In the genomic region with DNA sequence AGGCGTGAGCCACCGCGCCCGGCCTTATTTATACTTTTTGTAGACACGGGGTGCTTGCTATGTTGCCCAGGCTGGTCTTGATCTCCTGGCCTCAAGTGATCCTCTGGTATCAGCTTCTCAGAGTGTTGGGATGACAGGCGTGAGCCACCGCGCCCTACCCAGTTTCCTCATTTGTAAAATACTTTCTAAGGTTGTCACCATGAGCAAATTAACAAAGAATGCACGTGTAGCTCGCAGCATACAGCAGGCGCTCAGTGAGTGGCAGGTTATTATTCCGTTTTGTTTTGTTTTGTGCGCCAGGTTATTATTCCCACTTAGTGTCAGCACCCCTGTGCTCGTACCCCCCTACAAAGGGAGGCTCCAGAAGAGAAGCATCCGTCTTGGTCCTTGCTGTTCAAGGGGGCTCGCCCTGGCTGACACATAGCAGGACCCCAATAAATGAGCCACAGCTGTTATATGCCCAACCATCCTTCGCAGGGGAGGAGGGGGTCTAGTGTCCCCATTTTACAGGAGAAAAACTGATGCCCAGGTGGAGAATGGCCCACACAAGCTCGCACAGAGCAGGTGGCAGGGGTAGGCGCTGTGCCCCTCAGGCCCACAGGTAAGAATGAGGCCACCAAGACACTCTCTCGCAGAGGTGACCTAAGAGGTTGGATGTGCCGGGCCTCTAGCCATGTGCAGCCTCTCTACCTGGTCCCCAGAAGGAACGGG, we compare ENCODE assay signal across 1 cellular context.
A peak's percentile ranks its signal among the peaks of the same experiment; 100 is the strongest.
TF ChIP-seq lines count a peak whose summit lies in the region.

No MANE protein-coding gene starts in this region.

TF ChIP-seq in HepG2, 621 proteins besides CTCF, POLR2A, EP300 and RAD21 (continued from another document and continues in another):
- TF ChIP-seq, protein P1, sequence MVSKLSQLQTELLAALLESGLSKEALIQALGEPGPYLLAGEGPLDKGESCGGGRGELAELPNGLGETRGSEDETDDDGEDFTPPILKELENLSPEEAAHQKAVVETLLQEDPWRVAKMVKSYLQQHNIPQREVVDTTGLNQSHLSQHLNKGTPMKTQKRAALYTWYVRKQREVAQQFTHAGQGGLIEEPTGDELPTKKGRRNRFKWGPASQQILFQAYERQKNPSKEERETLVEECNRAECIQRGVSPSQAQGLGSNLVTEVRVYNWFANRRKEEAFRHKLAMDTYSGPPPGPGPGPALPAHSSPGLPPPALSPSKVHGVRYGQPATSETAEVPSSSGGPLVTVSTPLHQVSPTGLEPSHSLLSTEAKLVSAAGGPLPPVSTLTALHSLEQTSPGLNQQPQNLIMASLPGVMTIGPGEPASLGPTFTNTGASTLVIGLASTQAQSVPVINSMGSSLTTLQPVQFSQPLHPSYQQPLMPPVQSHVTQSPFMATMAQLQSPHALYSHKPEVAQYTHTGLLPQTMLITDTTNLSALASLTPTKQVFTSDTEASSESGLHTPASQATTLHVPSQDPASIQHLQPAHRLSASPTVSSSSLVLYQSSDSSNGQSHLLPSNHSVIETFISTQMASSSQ (IDR thresholded peaks at IDR 0.05; ENCODE audit: low read depth), result no peak
- TF ChIP-seq, protein P1 (CRISPR knock-in tag; IDR thresholded peaks at IDR 0.05; ENCODE audit: borderline replicate concordance), result no peak
- TF ChIP-seq, protein P2, sequence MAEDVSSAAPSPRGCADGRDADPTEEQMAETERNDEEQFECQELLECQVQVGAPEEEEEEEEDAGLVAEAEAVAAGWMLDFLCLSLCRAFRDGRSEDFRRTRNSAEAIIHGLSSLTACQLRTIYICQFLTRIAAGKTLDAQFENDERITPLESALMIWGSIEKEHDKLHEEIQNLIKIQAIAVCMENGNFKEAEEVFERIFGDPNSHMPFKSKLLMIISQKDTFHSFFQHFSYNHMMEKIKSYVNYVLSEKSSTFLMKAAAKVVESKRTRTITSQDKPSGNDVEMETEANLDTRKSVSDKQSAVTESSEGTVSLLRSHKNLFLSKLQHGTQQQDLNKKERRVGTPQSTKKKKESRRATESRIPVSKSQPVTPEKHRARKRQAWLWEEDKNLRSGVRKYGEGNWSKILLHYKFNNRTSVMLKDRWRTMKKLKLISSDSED (CRISPR knock-in tag; IDR thresholded peaks at IDR 0.05), result no peak
- TF ChIP-seq ZFP90 (CRISPR knock-in tag; IDR thresholded peaks at IDR 0.05; ENCODE audit: borderline replicate concordance) (no peak; the same call in 1 of the 2 replicates), ZNF850 (CRISPR knock-in tag; conservative IDR thresholded peaks at IDR 0.05) (no peak), ZFP82 (CRISPR knock-in tag; IDR thresholded peaks at IDR 0.05; ENCODE audit: borderline replicate concordance) (no peak), ZBTB42 (CRISPR knock-in tag; IDR thresholded peaks at IDR 0.05) (0 out of 2 replicates have a peak, but pooled peaks have one; percentile 18), AKAP8 (CRISPR knock-in tag; IDR thresholded peaks at IDR 0.05) (no peak), ZNF775 (CRISPR knock-in tag; IDR thresholded peaks at IDR 0.05; ENCODE audit: borderline replicate concordance) (no peak), HNF4A (CRISPR knock-in tag; IDR thresholded peaks at IDR 0.05) (no peak), STAT5B (CRISPR knock-in tag; IDR thresholded peaks at IDR 0.05) (no peak), ZNF792 (CRISPR knock-in tag; IDR thresholded peaks at IDR 0.05) (no peak), ZNF292 (CRISPR knock-in tag; IDR thresholded peaks at IDR 0.05; ENCODE audit: borderline replicate concordance, low read depth) (no peak), NKX3-1 (CRISPR knock-in tag; IDR thresholded peaks at IDR 0.05) (0 out of 2 replicates have a peak, but pooled peaks have one; percentile 23), ZNF335 (CRISPR knock-in tag; IDR thresholded peaks at IDR 0.05) (no peak), ZNF282 (IDR thresholded peaks at IDR 0.05; ENCODE audit: partially characterized antibody) (no peak), ZNF350 (CRISPR knock-in tag; IDR thresholded peaks at IDR 0.05; ENCODE audit: borderline replicate concordance, low read depth) (no peak)
- TF ChIP-seq, protein P3, sequence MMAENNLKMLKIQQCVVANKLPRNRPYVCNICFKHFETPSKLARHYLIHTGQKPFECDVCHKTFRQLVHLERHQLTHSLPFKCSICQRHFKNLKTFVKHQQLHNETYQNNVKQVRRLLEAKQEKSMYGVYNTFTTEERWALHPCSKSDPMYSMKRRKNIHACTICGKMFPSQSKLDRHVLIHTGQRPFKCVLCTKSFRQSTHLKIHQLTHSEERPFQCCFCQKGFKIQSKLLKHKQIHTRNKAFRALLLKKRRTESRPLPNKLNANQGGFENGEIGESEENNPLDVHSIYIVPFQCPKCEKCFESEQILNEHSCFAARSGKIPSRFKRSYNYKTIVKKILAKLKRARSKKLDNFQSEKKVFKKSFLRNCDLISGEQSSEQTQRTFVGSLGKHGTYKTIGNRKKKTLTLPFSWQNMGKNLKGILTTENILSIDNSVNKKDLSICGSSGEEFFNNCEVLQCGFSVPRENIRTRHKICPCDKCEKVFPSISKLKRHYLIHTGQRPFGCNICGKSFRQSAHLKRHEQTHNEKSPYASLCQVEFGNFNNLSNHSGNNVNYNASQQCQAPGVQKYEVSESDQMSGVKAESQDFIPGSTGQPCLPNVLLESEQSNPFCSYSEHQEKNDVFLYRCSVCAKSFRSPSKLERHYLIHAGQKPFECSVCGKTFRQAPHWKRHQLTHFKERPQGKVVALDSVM (CRISPR knock-in tag; IDR thresholded peaks at IDR 0.05), result 0 out of 2 replicates have a peak, but pooled peaks have one; percentile 56
- TF ChIP-seq, protein P4, sequence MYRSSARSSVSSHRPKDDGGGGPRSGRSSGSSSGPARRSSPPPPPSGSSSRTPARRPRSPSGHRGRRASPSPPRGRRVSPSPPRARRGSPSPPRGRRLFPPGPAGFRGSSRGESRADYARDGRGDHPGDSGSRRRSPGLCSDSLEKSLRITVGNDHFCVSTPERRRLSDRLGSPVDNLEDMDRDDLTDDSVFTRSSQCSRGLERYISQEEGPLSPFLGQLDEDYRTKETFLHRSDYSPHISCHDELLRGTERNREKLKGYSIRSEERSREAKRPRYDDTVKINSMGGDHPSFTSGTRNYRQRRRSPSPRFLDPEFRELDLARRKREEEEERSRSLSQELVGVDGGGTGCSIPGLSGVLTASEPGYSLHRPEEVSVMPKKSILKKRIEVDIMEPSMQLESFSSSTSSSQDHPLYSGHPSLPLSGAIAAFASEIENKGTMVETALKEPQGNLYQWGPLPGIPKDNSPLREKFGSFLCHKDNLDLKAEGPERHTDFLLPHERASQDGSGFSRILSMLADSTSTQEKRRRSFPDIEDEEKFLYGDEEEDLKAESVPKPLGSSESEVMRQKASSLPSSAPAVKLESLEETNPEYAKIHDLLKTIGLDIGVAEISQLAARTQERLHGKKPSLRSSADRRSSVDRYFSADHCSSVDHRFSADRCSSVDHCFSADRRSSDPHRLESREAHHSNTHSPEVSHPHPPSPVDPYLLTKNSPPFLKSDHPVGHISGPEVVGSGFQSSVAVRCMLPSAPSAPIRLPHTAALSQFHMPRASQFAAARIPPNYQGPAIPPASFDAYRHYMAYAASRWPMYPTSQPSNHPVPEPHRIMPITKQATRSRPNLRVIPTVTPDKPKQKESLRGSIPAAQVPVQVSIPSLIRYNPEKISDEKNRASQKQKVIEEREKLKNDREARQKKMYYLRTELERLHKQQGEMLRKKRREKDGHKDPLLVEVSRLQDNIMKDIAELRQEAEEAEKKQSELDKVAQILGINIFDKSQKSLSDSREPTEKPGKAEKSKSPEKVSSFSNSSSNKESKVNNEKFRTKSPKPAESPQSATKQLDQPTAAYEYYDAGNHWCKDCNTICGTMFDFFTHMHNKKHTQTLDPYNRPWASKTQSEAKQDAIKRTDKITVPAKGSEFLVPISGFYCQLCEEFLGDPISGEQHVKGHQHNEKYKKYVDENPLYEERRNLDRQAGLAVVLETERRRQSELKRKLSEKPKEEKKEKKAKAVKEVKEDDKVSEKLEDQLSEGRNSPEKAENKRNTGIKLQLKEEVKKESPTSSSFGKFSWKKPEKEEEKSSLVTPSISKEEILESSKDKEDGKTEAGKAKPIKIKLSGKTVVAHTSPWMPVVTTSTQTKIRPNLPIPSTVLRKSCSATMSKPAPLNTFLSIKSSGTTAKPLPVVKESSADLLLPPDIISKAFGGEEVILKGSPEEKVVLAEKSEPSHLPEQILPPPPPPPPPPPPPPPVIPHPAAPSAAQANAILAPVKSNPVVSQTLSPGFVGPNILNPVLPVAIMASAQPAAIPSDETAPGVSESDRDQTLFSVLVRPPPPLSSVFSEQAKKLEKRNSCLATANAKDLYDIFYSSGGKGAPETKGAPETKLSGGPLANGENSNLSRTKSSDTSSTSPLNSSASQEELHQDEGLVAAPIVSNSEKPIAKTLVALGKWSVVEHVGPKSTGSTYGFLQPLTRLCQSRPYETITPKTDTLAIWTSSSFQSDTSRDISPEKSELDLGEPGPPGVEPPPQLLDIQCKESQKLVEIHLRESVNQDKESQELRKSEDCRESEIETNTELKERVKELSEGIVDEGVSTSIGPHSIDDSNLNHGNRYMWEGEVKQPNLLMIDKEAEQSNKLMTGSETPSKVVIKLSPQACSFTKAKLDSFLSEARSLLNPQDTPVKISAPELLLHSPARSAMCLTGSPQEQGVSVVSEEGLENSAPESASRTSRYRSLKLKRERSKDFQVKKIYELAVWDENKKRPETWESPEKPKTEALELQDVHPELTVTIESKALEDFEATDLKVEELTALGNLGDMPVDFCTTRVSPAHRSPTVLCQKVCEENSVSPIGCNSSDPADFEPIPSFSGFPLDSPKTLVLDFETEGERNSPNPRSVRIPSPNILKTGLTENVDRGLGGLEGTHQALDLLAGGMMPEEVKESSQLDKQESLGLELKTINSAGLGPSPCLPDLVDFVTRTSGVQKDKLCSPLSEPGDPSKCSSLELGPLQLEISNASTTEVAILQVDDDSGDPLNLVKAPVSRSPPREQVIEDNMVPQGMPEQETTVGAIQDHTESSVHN (CRISPR knock-in tag; IDR thresholded peaks at IDR 0.05), result no peak
- TF ChIP-seq, protein P5, sequence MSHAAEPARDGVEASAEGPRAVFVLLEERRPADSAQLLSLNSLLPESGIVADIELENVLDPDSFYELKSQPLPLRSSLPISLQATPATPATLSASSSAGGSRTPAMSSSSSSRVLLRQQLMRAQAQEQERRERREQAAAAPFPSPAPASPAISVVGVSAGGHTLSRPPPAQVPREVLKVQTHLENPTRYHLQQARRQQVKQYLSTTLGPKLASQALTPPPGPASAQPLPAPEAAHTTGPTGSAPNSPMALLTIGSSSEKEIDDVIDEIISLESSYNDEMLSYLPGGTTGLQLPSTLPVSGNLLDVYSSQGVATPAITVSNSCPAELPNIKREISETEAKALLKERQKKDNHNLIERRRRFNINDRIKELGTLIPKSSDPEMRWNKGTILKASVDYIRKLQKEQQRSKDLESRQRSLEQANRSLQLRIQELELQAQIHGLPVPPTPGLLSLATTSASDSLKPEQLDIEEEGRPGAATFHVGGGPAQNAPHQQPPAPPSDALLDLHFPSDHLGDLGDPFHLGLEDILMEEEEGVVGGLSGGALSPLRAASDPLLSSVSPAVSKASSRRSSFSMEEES (CRISPR knock-in tag; IDR thresholded peaks at IDR 0.05), result no peak
- TF ChIP-seq, protein P6, sequence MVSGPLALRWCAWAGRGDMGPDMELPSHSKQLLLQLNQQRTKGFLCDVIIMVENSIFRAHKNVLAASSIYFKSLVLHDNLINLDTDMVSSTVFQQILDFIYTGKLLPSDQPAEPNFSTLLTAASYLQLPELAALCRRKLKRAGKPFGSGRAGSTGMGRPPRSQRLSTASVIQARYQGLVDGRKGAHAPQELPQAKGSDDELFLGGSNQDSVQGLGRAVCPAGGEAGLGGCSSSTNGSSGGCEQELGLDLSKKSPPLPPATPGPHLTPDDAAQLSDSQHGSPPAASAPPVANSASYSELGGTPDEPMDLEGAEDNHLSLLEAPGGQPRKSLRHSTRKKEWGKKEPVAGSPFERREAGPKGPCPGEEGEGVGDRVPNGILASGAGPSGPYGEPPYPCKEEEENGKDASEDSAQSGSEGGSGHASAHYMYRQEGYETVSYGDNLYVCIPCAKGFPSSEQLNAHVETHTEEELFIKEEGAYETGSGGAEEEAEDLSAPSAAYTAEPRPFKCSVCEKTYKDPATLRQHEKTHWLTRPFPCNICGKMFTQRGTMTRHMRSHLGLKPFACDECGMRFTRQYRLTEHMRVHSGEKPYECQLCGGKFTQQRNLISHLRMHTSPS (CRISPR knock-in tag; IDR thresholded peaks at IDR 0.05; ENCODE audit: low read depth), result no peak
- TF ChIP-seq, protein P7, sequence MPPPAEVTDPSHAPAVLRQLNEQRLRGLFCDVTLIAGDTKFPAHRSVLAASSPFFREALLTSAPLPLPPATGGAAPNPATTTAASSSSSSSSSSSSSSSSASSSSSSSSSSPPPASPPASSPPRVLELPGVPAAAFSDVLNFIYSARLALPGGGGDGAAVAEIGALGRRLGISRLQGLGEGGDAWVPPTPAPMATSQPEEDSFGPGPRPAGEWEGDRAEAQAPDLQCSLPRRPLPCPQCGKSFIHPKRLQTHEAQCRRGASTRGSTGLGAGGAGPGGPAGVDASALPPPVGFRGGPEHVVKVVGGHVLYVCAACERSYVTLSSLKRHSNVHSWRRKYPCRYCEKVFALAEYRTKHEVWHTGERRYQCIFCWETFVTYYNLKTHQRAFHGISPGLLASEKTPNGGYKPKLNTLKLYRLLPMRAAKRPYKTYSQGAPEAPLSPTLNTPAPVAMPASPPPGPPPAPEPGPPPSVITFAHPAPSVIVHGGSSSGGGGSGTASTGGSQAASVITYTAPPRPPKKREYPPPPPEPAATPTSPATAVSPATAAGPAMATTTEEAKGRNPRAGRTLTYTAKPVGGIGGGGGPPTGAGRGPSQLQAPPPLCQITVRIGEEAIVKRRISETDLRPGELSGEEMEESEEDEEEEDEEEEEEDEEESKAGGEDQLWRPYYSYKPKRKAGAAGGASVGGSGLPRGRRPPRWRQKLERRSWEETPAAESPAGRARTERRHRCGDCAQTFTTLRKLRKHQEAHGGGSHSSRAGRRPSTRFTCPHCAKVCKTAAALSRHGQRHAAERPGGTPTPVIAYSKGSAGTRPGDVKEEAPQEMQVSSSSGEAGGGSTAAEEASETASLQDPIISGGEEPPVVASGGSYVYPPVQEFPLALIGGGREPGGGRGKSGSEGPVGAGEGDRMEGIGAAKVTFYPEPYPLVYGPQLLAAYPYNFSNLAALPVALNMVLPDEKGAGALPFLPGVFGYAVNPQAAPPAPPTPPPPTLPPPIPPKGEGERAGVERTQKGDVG (CRISPR knock-in tag; IDR thresholded peaks at IDR 0.05; ENCODE audit: borderline replicate concordance), result no peak
- TF ChIP-seq, protein P8, sequence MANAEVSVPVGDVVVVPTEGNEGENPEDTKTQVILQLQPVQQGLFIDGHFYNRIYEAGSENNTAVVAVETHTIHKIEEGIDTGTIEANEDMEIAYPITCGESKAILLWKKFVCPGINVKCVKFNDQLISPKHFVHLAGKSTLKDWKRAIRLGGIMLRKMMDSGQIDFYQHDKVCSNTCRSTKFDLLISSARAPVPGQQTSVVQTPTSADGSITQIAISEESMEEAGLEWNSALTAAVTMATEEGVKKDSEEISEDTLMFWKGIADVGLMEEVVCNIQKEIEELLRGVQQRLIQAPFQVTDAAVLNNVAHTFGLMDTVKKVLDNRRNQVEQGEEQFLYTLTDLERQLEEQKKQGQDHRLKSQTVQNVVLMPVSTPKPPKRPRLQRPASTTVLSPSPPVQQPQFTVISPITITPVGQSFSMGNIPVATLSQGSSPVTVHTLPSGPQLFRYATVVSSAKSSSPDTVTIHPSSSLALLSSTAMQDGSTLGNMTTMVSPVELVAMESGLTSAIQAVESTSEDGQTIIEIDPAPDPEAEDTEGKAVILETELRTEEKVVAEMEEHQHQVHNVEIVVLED (CRISPR knock-in tag; IDR thresholded peaks at IDR 0.05; ENCODE audit: borderline replicate concordance), result no peak
